Comparison of ENCODE assay signal across 8 cellular contexts in the genomic region with DNA sequence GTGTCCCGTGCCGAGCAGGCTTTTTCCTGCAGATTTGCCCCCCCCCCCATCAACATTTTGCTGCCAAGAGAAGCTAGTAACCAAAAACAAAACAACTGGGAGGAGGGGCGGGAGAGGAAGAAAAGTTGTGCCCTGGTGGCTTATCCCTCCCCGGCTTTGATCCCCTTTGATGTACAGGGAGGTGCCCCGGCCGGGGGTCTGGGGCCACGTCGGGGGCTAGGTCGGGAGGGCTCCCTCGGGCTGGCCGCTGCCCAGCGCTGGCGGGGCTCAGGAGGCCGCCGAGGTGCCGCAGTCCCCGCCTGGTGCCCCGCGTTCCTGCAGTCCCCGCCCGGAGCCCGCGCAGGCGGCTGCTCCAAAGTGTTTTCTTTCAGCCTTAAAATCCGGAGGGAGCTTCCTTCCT. TPM values are rescaled to one million over a fixed set of nuclear protein-coding genes. Genes with fewer than 3 reads are reported as not detected.
DNase-seq lines count a peak whose midpoint lies in the region; ATAC-seq, FAIRE-seq and TF ChIP-seq lines count a peak whose summit lies in the region.
"Not testable (repeated sequence)": the region's sequence is repeated elsewhere in the genome, so short reads cannot be mapped to it uniquely, and the experiment has no call there.

No MANE protein-coding gene starts in this region.

- TF ChIP-seq CTCF in K562 (IDR thresholded peaks at IDR 0.05 in 2 of 3, conservative IDR thresholded peaks at IDR 0.05 in 1 of 3; ENCODE audit: insufficient read depth in 2 of 3, low read depth in 1 of 3, low read length in 3 of 3); fibroblast of pulmonary artery (IDR thresholded peaks at IDR 0.05; ENCODE audit: low read length, missing control alignments); lower leg skin (IDR thresholded peaks at IDR 0.05); uterus (IDR thresholded peaks at IDR 0.05): not testable (repeated sequence)

- ATAC-seq in K562: not testable (repeated sequence)

- POLR2A ChIA-PET in K562 (lab: Yijun Ruan, JAX): not testable (repeated sequence)

- H3K27me3 ChIP-seq in K562 (ENCODE audit: control insufficient read depth in 2 of 2, insufficient read depth in 2 of 2, low read length in 2 of 2); uterus: not testable (repeated sequence)

- not testable (repeated sequence) for H4K20me1 ChIP-seq in K562 (replicated peaks; ENCODE audit: control insufficient read depth, insufficient read depth, low read length)

- FAIRE-seq in K562 (lab: Jason Lieb, UNC): not testable (repeated sequence)

- WGBS in K562 (ENCODE audit: insufficient coverage, low coverage, missing lambda C conversion rate): no CpG with 5 or more reads among the region's 25 CpGs
- 1 to 3% methylated on average over 9 to 16 of the region's 25 CpGs for WGBS in lower leg skin, 2 donors

- H3K4me1 ChIP-seq in K562 (replicated peaks in 1 of 2; ENCODE audit: control insufficient read depth in 2 of 2, insufficient read depth in 2 of 2, low read length in 2 of 2); uterus: not testable (repeated sequence)

- not testable (repeated sequence) for H3K36me3 ChIP-seq in K562 (ENCODE audit: control insufficient read depth, insufficient read depth, low read length); uterus

- in situ Hi-C loops in K562 (cut with MboI): not testable (repeated sequence)

- H3K79me2 ChIP-seq in K562 (ENCODE audit: control insufficient read depth, insufficient read depth, low read length): not testable (repeated sequence)

- H3K9ac ChIP-seq in K562 (ENCODE audit: insufficient read depth in 1 of 2, low read depth in 2 of 2, low read length in 2 of 2): 0 out of 4 replicates have a peak overlapping the region, but pooled peaks of 1 of the 2 experiments have one; percentile 71

- not testable (repeated sequence) for H2AFZ ChIP-seq in K562 (ENCODE audit: low read depth, low read length)

- not testable (repeated sequence) for H3K9me1 ChIP-seq in K562 (ENCODE audit: control insufficient read depth, insufficient read depth, low read length)

- TF ChIP-seq POLR2A in K562 (conservative IDR thresholded peaks at IDR 0.05); lower leg skin (IDR thresholded peaks at IDR 0.05); uterus (IDR thresholded peaks at IDR 0.05): not testable (repeated sequence)

- DNase-seq in ELR (ENCODE audit: low read depth): peak; percentile 19
- peak; percentile 1 for DNase-seq in NCI-H1092 treated with DMSO at 0.1 percent for 48 hours (lab: John Stamatoyannopoulos, UW)
- DNase-seq in activated CD4-positive, alpha-beta T cell treated with anti-CD3 and anti-CD28 coated beads for 48 hours: peak; percentile 4
- DNase-seq in K562 (ENCODE audit: extremely low read depth in 1 of 4, low spot score in 3 of 4): peak in 1 of 4 experiments; percentile 3
- peak; percentile 28 for DNase-seq in fibroblast of pulmonary artery (ENCODE audit: low read depth)
- peak in 1 of 2 donors; percentile 84 for DNase-seq in lower leg skin (ENCODE audit: low spot score in 2 of 2)
- DNase-seq in retina: peak; percentile 25
- DNase-seq in uterus: peak; percentile 13 to 28

- not testable (repeated sequence) for H3K4me2 ChIP-seq in K562 (ENCODE audit: insufficient read depth, low read length)

- not testable (repeated sequence) for H3K9me3 ChIP-seq in K562 (replicated peaks; ENCODE audit: control insufficient read depth, insufficient read depth, low read depth, low read length); uterus

- H3K4me3 ChIP-seq in K562 (peak overlapping the region; percentile 29; the same call in 1 of the 2 replicates), fibroblast of pulmonary artery (replicated peaks; ENCODE audit: low read depth, low read length) (peak overlapping the region; percentile 44), lower leg skin (ENCODE audit: low read depth, poor library complexity, severe bottlenecking) (peak overlapping the region; percentile 32), uterus (peak overlapping the region; percentile 21 to 55)

- CTCF ChIA-PET in K562 (lab: Yijun Ruan, JAX; ENCODE audit: low intra/inter-chr PET ratio): not testable (repeated sequence)

- intact Hi-C loops in K562 (cut with micrococcal nuclease); lower leg skin (cut with DNase I; ENCODE audit: low total_unique reads); uterus (cut with DNase I; ENCODE audit: low total_unique reads): not testable (repeated sequence)

- not testable (repeated sequence) for BruUV-seq in K562 (replicated peaks; lab: Mats Ljungman, UMichigan)

- not testable (repeated sequence) for H3K27ac ChIP-seq in K562 (ENCODE audit: extremely low read depth, low read depth, low read length)
- H3K27ac ChIP-seq in uterus: peak overlapping the region; percentile 79

- not testable (repeated sequence) for TF ChIP-seq EP300 in K562 (IDR thresholded peaks at IDR 0.05; ENCODE audit: low read length)

- TF ChIP-seq RAD21 in K562 (CRISPR knock-in tag; conservative IDR thresholded peaks at IDR 0.05 in 1 of 2, IDR thresholded peaks at IDR 0.05 in 1 of 2): not testable (repeated sequence)

TF ChIP-seq in K562, 482 proteins besides CTCF, POLR2A, EP300 and RAD21:
- peak; percentile 30 for TF ChIP-seq CXXC5 (CRISPR knock-in tag; IDR thresholded peaks at IDR 0.05)

RNA-seq across cellular contexts. Expression of gene SRGAP2, which starts 1.5 kb away (rescaled TPM):
- total RNA-seq in K562 (2011; cell fraction: chromatin; rRNA removed; ENCODE audit: low replicate concordance): 121 and 136 TPM in 2 replicates
- total RNA-seq in K562 (2011; cell fraction: nucleolus; rRNA removed): 59.9 and 74.1 TPM in 2 replicates
- total RNA-seq in K562 (2011; cell fraction: nucleoplasm; rRNA removed): 101 and 123 TPM in 2 replicates
- total RNA-seq in K562 (2014; rRNA removed) (29.2 and 35.6 TPM in 2 replicates), K562 (2014; rRNA removed; fragmentation: Illumina TruSeq; extraction: Trizol) (15.3 and 15.6 TPM in 2 replicates), K562 (2015; rRNA removed; fragmentation: Illumina TruSeq; extraction: Trizol) (14.9 TPM in 2 replicates), K562 (2021) (50.7 and 54.7 TPM in 2 replicates), lower leg skin (100 to 1,000 TPM in 3 of 4 donors, 10 to 100 TPM in 1; 81.2 to 161 (median 113) TPM), uterus (10 to 100 TPM; 10.5 to 91.8 (median 42.6) TPM)
- polyA plus RNA-seq in K562 (2011; rRNA removed) (10.5 and 12.5 TPM in 2 replicates), K562 (2014; fragmentation: Illumina TruSeq; extraction: Trizol) (23.8 and 26.3 TPM in 2 replicates), K562 (2014; fragmentation: Nextera tagmentation; extraction: Ambion mirVana) (1 to 10 TPM; 4.1 to 5.3 TPM), K562 (2014; rRNA removed) (19.1 and 22.0 TPM in 2 replicates)
- polyA plus RNA-seq in K562 (2011; cell fraction: cytosol; rRNA removed): 15.0 and 17.1 TPM in 2 replicates
- polyA plus RNA-seq in K562 (2011; cell fraction: nucleus; rRNA removed): 37.9 and 70.6 TPM in 2 replicates
- polyA plus RNA-seq in K562 (2012): 24.1 and 37.6 TPM in 2 replicates
- 32.8 and 33.5 TPM in 2 replicates for polyA minus RNA-seq in K562 (2011; rRNA and poly(A)+ RNA removed)
- polyA minus RNA-seq in K562 (2011; cell fraction: cytosol; rRNA and poly(A)+ RNA removed): 19.7 and 34.8 TPM in 2 replicates
- 46.9 and 53.1 TPM in 2 replicates for polyA minus RNA-seq in K562 (2011; cell fraction: nucleus; rRNA and poly(A)+ RNA removed)

RNA-seq across cellular contexts. Expression of gene FAM72A, which starts 2.2 kb away (rescaled TPM):
- total RNA-seq in K562 (2011; cell fraction: chromatin; rRNA removed; ENCODE audit: low replicate concordance): 28.1 and 40.1 TPM in 2 replicates
- total RNA-seq in K562 (2011; cell fraction: nucleolus; rRNA removed): 22.2 and 23.9 TPM in 2 replicates
- total RNA-seq in K562 (2011; cell fraction: nucleoplasm; rRNA removed): 33.7 and 40.9 TPM in 2 replicates
- total RNA-seq in K562 (2014; rRNA removed) (22.5 and 30.5 TPM in 2 replicates), K562 (2014; rRNA removed; fragmentation: Illumina TruSeq; extraction: Trizol) (37.2 and 41.4 TPM in 2 replicates), K562 (2015; rRNA removed; fragmentation: Illumina TruSeq; extraction: Trizol) (32.7 and 37.0 TPM in 2 replicates), K562 (2021) (28.2 and 30.7 TPM in 2 replicates), lower leg skin (1 to 10 TPM; 1.8 to 9.7 (median 4.9) TPM), uterus (1 to 10 TPM in 1 of 4 donors, under 1 TPM in 1, not detected in 2; 0.29 to 2.7 TPM)
- polyA plus RNA-seq in K562 (2011; rRNA removed) (51.1 and 56.2 TPM in 2 replicates), K562 (2014; fragmentation: Illumina TruSeq; extraction: Trizol) (47.7 and 58.3 TPM in 2 replicates), K562 (2014; fragmentation: Nextera tagmentation; extraction: Ambion mirVana) (10 to 100 TPM; 12.3 to 13.9 TPM), K562 (2014; rRNA removed) (33.5 and 40.7 TPM in 2 replicates)
- 22.8 and 32.9 TPM in 2 replicates for polyA plus RNA-seq in K562 (2011; cell fraction: cytosol; rRNA removed)
- 30.1 and 42.1 TPM in 2 replicates for polyA plus RNA-seq in K562 (2011; cell fraction: nucleus; rRNA removed)
- polyA plus RNA-seq in K562 (2012): 27.4 and 32.4 TPM in 2 replicates
- 56.9 and 71.7 TPM in 2 replicates for polyA minus RNA-seq in K562 (2011; rRNA and poly(A)+ RNA removed)
- 19.2 and 29.8 TPM in 2 replicates for polyA minus RNA-seq in K562 (2011; cell fraction: cytosol; rRNA and poly(A)+ RNA removed)
- polyA minus RNA-seq in K562 (2011; cell fraction: nucleus; rRNA and poly(A)+ RNA removed): 16.2 and 27.2 TPM in 2 replicates
